1 cellular context compared by ENCODE assay signal in the genomic region with DNA sequence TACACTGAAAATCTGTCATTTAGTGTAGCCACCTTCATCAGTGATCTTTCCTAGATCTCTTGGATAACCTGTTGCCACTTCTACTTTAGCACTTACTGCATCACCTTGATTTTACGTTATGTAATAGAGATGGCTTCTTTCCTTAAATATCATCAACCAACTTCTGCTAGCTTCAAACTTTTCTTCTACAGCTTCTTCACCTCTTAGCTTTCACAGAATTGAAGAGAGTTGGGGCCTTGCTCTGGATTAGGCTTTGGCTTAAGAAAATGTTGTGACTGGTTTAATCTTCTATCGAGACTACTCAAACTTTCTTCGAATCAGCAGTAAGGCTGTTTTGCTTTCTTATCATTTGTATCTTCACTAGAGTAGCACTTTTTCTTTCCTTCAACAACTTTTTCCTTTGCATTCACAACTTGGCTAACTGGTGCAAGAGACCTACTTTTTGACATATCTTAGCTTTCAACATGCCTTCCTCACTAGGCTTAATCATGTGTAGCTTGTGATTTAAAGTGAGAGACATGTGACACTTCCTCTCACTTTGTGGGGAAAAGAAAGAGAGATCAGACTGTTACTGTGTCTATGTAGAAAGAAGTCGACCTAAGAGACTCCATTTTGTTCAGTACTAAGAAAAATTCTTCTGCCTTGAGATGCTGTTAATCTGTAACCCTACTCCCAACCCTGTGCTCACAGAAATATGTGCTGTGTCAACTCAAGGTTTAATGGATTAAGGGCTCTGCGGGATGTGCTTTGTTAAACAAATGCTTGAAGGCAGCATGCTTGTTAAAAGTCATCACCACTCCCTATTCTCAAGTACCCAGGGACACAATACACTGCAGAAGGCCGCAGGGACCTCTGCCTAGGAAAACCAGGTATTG.
TF ChIP-seq lines count a peak whose summit lies in the region.

No MANE protein-coding gene starts in this region.

TF ChIP-seq in WTC11, 78 proteins besides CTCF, POLR2A, EP300 and RAD21 (continued from another document):
- TF ChIP-seq, protein P1, sequence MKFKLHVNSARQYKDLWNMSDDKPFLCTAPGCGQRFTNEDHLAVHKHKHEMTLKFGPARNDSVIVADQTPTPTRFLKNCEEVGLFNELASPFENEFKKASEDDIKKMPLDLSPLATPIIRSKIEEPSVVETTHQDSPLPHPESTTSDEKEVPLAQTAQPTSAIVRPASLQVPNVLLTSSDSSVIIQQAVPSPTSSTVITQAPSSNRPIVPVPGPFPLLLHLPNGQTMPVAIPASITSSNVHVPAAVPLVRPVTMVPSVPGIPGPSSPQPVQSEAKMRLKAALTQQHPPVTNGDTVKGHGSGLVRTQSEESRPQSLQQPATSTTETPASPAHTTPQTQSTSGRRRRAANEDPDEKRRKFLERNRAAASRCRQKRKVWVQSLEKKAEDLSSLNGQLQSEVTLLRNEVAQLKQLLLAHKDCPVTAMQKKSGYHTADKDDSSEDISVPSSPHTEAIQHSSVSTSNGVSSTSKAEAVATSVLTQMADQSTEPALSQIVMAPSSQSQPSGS (CRISPR knock-in tag; IDR thresholded peaks at IDR 0.05; ENCODE audit: borderline replicate concordance, low read depth): no peak
- TF ChIP-seq, protein P2, sequence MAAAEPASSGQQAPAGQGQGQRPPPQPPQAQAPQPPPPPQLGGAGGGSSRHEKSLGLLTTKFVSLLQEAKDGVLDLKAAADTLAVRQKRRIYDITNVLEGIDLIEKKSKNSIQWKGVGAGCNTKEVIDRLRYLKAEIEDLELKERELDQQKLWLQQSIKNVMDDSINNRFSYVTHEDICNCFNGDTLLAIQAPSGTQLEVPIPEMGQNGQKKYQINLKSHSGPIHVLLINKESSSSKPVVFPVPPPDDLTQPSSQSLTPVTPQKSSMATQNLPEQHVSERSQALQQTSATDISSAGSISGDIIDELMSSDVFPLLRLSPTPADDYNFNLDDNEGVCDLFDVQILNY (CRISPR knock-in tag; IDR thresholded peaks at IDR 0.05): no peak
- TF ChIP-seq, protein P3, sequence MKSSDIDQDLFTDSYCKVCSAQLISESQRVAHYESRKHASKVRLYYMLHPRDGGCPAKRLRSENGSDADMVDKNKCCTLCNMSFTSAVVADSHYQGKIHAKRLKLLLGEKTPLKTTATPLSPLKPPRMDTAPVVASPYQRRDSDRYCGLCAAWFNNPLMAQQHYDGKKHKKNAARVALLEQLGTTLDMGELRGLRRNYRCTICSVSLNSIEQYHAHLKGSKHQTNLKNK (CRISPR knock-in tag; IDR thresholded peaks at IDR 0.05): no peak
- TF ChIP-seq TEAD4 (CRISPR knock-in tag; IDR thresholded peaks at IDR 0.05): 0 out of 2 replicates have a peak, but pooled peaks have one; percentile 29
TF ChIP-seq in WTC11: peak in this region for 3.
